Comparison of ENCODE assay signal across 1 cellular context in genomic region chr10:95454356-95454755, GRCh38.
TF ChIP-seq lines count a peak whose summit lies in the region.

No MANE protein-coding gene starts in this region.

TF ChIP-seq in GM23338, 12 proteins besides CTCF, POLR2A, EP300 and RAD21 (continued from another document):
- TF ChIP-seq ETS1 (IDR thresholded peaks at IDR 0.05) (no peak), NANOG (IDR thresholded peaks at IDR 0.05; ENCODE audit: borderline replicate concordance) (no peak)
- TF ChIP-seq, protein P1, sequence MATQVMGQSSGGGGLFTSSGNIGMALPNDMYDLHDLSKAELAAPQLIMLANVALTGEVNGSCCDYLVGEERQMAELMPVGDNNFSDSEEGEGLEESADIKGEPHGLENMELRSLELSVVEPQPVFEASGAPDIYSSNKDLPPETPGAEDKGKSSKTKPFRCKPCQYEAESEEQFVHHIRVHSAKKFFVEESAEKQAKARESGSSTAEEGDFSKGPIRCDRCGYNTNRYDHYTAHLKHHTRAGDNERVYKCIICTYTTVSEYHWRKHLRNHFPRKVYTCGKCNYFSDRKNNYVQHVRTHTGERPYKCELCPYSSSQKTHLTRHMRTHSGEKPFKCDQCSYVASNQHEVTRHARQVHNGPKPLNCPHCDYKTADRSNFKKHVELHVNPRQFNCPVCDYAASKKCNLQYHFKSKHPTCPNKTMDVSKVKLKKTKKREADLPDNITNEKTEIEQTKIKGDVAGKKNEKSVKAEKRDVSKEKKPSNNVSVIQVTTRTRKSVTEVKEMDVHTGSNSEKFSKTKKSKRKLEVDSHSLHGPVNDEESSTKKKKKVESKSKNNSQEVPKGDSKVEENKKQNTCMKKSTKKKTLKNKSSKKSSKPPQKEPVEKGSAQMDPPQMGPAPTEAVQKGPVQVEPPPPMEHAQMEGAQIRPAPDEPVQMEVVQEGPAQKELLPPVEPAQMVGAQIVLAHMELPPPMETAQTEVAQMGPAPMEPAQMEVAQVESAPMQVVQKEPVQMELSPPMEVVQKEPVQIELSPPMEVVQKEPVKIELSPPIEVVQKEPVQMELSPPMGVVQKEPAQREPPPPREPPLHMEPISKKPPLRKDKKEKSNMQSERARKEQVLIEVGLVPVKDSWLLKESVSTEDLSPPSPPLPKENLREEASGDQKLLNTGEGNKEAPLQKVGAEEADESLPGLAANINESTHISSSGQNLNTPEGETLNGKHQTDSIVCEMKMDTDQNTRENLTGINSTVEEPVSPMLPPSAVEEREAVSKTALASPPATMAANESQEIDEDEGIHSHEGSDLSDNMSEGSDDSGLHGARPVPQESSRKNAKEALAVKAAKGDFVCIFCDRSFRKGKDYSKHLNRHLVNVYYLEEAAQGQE (IDR thresholded peaks at IDR 0.05; ENCODE audit: unreplicated experiment), result no peak
